1 cellular context compared by ENCODE assay signal in the genomic region with DNA sequence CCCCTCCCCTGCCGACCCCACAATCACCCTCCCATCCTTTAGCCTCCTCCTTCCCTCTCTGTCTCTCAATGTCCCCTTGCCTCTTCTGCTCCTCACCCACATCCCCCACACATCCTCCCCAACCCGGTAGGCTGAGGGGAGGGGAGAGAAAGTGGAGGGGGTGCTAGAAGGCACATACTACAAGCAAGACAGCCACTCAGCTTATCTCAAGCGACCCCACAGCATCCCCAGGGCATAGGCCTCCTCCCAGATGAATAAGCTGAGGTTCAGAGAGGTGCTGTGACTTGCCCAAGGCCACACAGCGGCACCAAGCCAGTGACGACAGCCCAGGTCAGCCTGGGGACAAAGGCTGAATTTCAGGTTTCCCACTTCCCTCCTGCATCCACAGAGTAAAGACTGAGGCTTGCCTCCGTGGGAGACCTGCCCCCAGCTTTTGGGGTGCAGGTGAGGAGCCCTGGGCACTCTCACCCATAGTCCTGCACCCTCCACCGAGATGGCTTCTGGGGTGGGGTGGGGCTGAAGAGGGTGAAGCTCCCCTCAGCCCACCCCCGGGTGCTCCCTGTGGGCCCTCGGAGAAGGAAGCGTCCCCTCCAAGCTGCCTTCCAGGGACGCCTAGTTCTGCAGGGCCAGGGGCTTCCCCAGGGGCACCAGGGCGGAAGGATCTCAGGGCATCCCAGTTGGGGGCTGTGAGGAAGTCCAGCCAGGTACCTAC.
TF ChIP-seq lines count a peak whose summit lies in the region.

No MANE protein-coding gene starts in this region.

TF ChIP-seq in H1, 55 proteins besides CTCF, POLR2A, EP300 and RAD21:
- TF ChIP-seq SP1 (IDR thresholded peaks at IDR 0.05; ENCODE audit: low read depth, low read length), result no peak
- TF ChIP-seq SRF (IDR thresholded peaks at IDR 0.05; ENCODE audit: low read depth, low read length), result no peak
- no peak for TF ChIP-seq CREB1 (IDR thresholded peaks at IDR 0.05)
- TF ChIP-seq RNF2 (IDR thresholded peaks at IDR 0.05; ENCODE audit: borderline replicate concordance, low read depth, low read length, missing control alignments, poor library complexity, severe bottlenecking), result no peak
- no peak for TF ChIP-seq TCF12 (IDR thresholded peaks at IDR 0.05; ENCODE audit: low read depth, low read length)
